8 cellular contexts compared by ENCODE assay signal in the genomic region with DNA sequence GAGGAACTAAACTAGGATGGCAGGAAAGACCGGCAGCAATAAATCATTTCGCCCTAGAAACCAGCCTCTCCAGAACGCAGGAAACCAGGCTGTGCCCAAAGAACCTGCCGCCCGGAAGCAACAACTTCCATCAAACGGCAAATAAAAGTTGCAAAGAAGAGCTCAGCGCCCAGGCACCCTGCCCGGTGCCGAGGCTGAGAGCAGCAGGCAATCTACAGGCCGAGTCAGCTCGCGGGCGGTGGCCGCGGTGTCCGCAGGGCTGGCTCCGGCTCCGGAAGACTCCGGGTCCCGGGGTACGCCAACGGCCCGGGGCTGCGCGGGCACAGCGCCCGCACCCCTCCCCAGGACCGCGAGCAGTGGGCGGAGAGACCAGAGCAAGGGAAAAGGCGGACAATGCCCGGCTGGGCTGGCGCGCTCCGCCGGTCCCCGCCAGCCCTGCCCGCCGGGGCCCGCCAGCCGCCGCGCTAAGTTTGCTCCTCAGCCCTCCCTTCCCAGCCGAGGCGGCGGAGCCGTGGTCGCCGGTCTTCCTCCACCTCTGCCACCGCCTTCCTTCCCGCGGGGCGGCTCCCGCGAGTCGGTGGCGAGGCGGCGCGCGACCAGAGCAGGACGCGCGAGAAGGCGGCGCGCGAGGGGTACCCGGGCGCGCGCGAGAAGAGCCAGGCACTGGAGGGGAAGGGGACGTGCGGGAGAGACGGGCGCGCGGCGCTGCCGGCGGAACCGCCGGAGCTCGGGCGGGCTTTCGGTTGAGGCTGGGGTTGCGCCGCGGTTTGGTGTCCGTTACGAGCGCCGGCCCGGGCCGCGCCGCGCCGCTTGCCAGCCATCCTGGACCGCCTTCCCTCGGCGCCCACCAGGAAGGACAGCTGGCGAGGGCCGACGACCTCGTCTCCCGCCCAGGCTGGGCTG. TPM values are rescaled to one million over a fixed set of nuclear protein-coding genes. Genes with fewer than 3 reads are reported as not detected.
DNase-seq lines count a peak whose midpoint lies in the region; ATAC-seq and TF ChIP-seq lines count a peak whose summit lies in the region.

No MANE protein-coding gene starts in this region.

- no peaks in the 10 kb centered on the region for H3K36me3 ChIP-seq in CD4-positive, alpha-beta memory T cell (ENCODE audit: insufficient read depth, low read length)

- peaks cover 52% of the 10 kb centered on the region for H3K4me1 ChIP-seq in CD4-positive, alpha-beta memory T cell (ENCODE audit: insufficient read depth, low read length)

- no peaks in the 10 kb centered on the region for H3K27me3 Mint-ChIP-seq in CD4-positive, alpha-beta memory T cell
- H3K27me3 Mint-ChIP-seq in activated naive CD4-positive, alpha-beta T cell treated with anti-CD3 and anti-CD28 coated beads for 36 hours (ENCODE audit: low read depth), result no peaks in the 10 kb centered on the region

- TF ChIP-seq POLR2A in GM19193 (IDR thresholded peaks at IDR 0.05; ENCODE audit: extremely low read depth, insufficient read depth, insufficient read length), result peak; percentile 53

- no peaks in the 10 kb centered on the region for H3K27me3 ChIP-seq in CD4-positive, alpha-beta memory T cell (ENCODE audit: insufficient read depth, low read length)

- H3K27ac Mint-ChIP-seq in CD4-positive, alpha-beta memory T cell, result peak overlapping the region; percentile 83 to 96 (median 91)
- peak overlapping the region; percentile 83 for H3K27ac Mint-ChIP-seq in activated naive CD4-positive, alpha-beta T cell treated with anti-CD3 and anti-CD28 coated beads for 36 hours

- H3K36me3 Mint-ChIP-seq in CD4-positive, alpha-beta memory T cell, result peaks cover 0 to 13% of the 10 kb centered on the region in 2 donors
- peaks cover 1% of the 10 kb centered on the region for H3K36me3 Mint-ChIP-seq in activated naive CD4-positive, alpha-beta T cell treated with anti-CD3 and anti-CD28 coated beads for 36 hours (ENCODE audit: low read depth)

- peak overlapping the region; percentile 78 for H3K27ac ChIP-seq in CD4-positive, alpha-beta memory T cell (ENCODE audit: low read depth, low read length)
- peak overlapping the region; percentile 84 for H3K27ac ChIP-seq in temporal lobe (ENCODE audit: low read depth, low read length)

- intact Hi-C loops in CD4-positive, alpha-beta memory T cell (cut with micrococcal nuclease), result loop anchor here (2.0 to 5.0 kb wide), 2 partner anchors 37 to 81 kb away; no protein-coding TSS in a partner anchor
- intact Hi-C loops in activated naive CD4-positive, alpha-beta T cell treated with anti-CD3 and anti-CD28 coated beads for 36 hours (cut with micrococcal nuclease), result loop anchor here (5.0 kb wide), 1 partner anchor 52 kb away; no protein-coding TSS in a partner anchor

- DNase-seq in CD4-positive, alpha-beta memory T cell, result peak; percentile 75 to 80 (median 79)
- DNase-seq in RPMI7951 (ENCODE audit: low read depth) (peak; percentile 61), germinal center (ENCODE audit: low spot score) (peak; percentile 78), nucleus accumbens (lab: John Stamatoyannopoulos, UW) (peak in 53 of 56 donors; percentile 13 to 78 (median 59))
- peak; percentile 72 for DNase-seq in activated naive CD4-positive, alpha-beta T cell treated with anti-CD3 and anti-CD28 coated beads for 36 hours

- peaks cover 29 to 60% (median 46%) of the 10 kb centered on the region in 4 donors for H3K4me1 Mint-ChIP-seq in CD4-positive, alpha-beta memory T cell
- peaks cover 47% of the 10 kb centered on the region for H3K4me1 Mint-ChIP-seq in activated naive CD4-positive, alpha-beta T cell treated with anti-CD3 and anti-CD28 coated beads for 36 hours (ENCODE audit: low read depth)

- ATAC-seq in HG03378 (IDR thresholded peaks at IDR 0.05; ENCODE audit: unreplicated experiment), result peak; percentile 17

- no peaks in the 10 kb centered on the region for H3K9me3 ChIP-seq in CD4-positive, alpha-beta memory T cell (ENCODE audit: control insufficient read depth in 1 of 2, low read length in 2 of 2)

- peak overlapping the region; percentile 90 to 98 (median 94) for H3K4me3 Mint-ChIP-seq in CD4-positive, alpha-beta memory T cell
- H3K4me3 Mint-ChIP-seq in activated naive CD4-positive, alpha-beta T cell treated with anti-CD3 and anti-CD28 coated beads for 36 hours, result peak overlapping the region; percentile 92

- H3K9me3 Mint-ChIP-seq in CD4-positive, alpha-beta memory T cell, result peaks cover 0 to 3% (median 0%) of the 10 kb centered on the region in 8 donors
- no peaks in the 10 kb centered on the region for H3K9me3 Mint-ChIP-seq in activated naive CD4-positive, alpha-beta T cell treated with anti-CD3 and anti-CD28 coated beads for 36 hours

- POLR2A ChIA-PET in CD4-positive, alpha-beta memory T cell (lab: Charles Lee; ENCODE audit: partially characterized antibody), result interaction anchor here (0.6 to 3.3 kb wide), 23 partner anchors 10 to 438 kb away, joined by 3 to 49 read pairs (median 4); a partner anchor contains a TSS

- peak overlapping the region; percentile 66 to 89 for H3K4me3 ChIP-seq in CD4-positive, alpha-beta memory T cell (ENCODE audit: low read length in 2 of 2)

- CTCF ChIA-PET in CD4-positive, alpha-beta memory T cell (lab: Charles Lee; ENCODE audit: partially characterized antibody), result interaction anchor here (0.9 to 1.5 kb wide), 7 partner anchors 8 to 201 kb away, joined by 3 to 6 read pairs (median 4); a partner anchor contains a TSS
- CTCF ChIA-PET in activated naive CD4-positive, alpha-beta T cell treated with anti-CD3 and anti-CD28 coated beads for 36 hours (lab: Charles Lee), result interaction anchor here (0.8 to 4.6 kb wide), 5 partner anchors 28 to 201 kb away, joined by 3 to 22 read pairs (median 5); a partner anchor contains a TSS

RNA-seq across cellular contexts. Expression of a gene that starts 0.7 kb away (rescaled TPM):
- total RNA-seq in CD4-positive, alpha-beta memory T cell, result 100 to 1,000 TPM; 124 to 134 TPM
- 10 to 100 TPM; 17.1 to 43.6 TPM for polyA plus RNA-seq in CD4-positive, alpha-beta memory T cell
- total RNA-seq in RPMI7951 (2014; rRNA removed; shearing (Covaris generic)), result 28.7 and 40.2 TPM in 2 replicates
- 10 to 100 TPM; 44.8 to 54.2 TPM for total RNA-seq in activated naive CD4-positive, alpha-beta T cell treated with anti-CD3 and anti-CD28 coated beads for 36 hours
- 67.9 TPM for total RNA-seq in temporal lobe

RNA-seq across cellular contexts. Expression of a gene that starts 51.5 kb away (rescaled TPM):
- 100 to 1,000 TPM; 110 to 124 TPM for total RNA-seq in CD4-positive, alpha-beta memory T cell
- 100 to 1,000 TPM; 161 to 171 TPM for polyA plus RNA-seq in CD4-positive, alpha-beta memory T cell
- 104 and 139 TPM in 2 replicates for total RNA-seq in RPMI7951 (2014; rRNA removed; shearing (Covaris generic))
- 10 to 100 TPM; 91.9 to 99.0 TPM for total RNA-seq in activated naive CD4-positive, alpha-beta T cell treated with anti-CD3 and anti-CD28 coated beads for 36 hours
- 134 TPM for total RNA-seq in temporal lobe

Comparison
In these comparisons a context has a peak if more than half of its experiments do, and no peak if none do; other contexts are left out.
1. Peak in every context shown above with its lines: DNase-seq, ATAC-seq, H3K4me3 ChIP-seq and H3K27ac ChIP-seq.